15 cellular contexts compared by ENCODE assay signal in the genomic region with DNA sequence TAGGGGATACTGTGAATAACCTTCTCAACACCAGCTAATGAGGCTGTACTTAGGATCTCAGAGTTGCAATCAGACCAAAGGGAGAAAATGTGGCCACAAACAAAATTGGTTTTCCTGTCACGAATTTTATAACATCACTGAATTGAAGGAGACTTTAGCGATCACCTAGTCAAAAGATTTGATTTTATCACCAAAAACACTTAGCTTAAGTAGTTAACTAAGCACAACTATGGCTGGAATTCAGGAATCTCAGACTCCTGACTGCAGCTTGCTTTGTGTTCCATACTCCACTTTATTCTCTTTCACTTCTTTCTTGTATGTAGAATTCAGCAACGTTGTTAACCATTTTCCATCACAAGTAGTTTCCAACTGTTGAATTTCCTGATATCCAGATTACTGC.
"Had no signal": no experiment of that assay in that cellular context is flagged by ENCODE, and none has a peak within 500 bp of the region (broad histone marks: within the 10 kb centered on the region; RNA-seq: fewer than 3 reads in every experiment).

No MANE protein-coding gene starts in this region.

- H3K27me3 ChIP-seq: spleen, tibial nerve, vagina had no signal

- ATAC-seq: activated naive CD4-positive, alpha-beta T cell treated with anti-CD3 and anti-CD28 coated beads, Interleukin-2, amount 50 U/mL, for 72 hours; left colon; right cardiac atrium; stimulated activated memory B cell treated with anti-CD40 and anti-IgM and Interleukin-4, amounts not matched to agents 10 μg/mL and 1 μg/mL and 100 μg/mL, for 72 hours had no signal

- H3K27me3 Mint-ChIP-seq: stimulated activated memory B cell treated with anti-CD40 and anti-IgM and Interleukin-4, amounts not matched to agents 10 μg/mL and 1 μg/mL and 100 μg/mL, for 72 hours had no signal

- DNase-seq: activated CD4-positive, alpha-beta T cell treated with anti-CD3 and anti-CD28 coated beads, Interleukin-2, amount 50 U/mL, for 4 hours; activated effector memory CD4-positive, alpha-beta T cell treated with anti-CD3 and anti-CD28 coated beads, Interleukin-2, amount 50 U/mL, for 16 hours; activated T-cell treated with anti-CD3 and anti-CD28 coated beads, Interleukin-2, amount 50 U/mL, for 24 hours; amniotic stem cell; left colon; mammary epithelial cell; right cardiac atrium; spleen; stimulated activated CD4-positive, alpha-beta T cell treated with anti-CD3 and anti-CD28 coated beads, Interleukin-1b, Interleukin-23, amount 100 ng/mL, for 48 hours had no signal

- H3K4me1 ChIP-seq: spleen, vagina had no signal

- H3K4me3 ChIP-seq: spleen, tibial nerve, vagina had no signal

- H3K36me3 ChIP-seq: spleen, tibial nerve, vagina had no signal

- H3K27ac ChIP-seq: spleen, tibial nerve, vagina had no signal

- H3K4me1 Mint-ChIP-seq: stimulated activated memory B cell treated with anti-CD40 and anti-IgM and Interleukin-4, amounts not matched to agents 10 μg/mL and 1 μg/mL and 100 μg/mL, for 72 hours had no signal

- H3K36me3 Mint-ChIP-seq: activated naive CD4-positive, alpha-beta T cell treated with anti-CD3 and anti-CD28 coated beads, Interleukin-2, amount 50 U/mL, for 72 hours; stimulated activated memory B cell treated with anti-CD40 and anti-IgM and Interleukin-4, amounts not matched to agents 10 μg/mL and 1 μg/mL and 100 μg/mL, for 72 hours had no signal

- H3K9me3 ChIP-seq: spleen, tibial nerve, vagina had no signal

- H3K27ac Mint-ChIP-seq: activated naive CD4-positive, alpha-beta T cell treated with anti-CD3 and anti-CD28 coated beads, Interleukin-2, amount 50 U/mL, for 72 hours; activated T-cell treated with anti-CD3 and anti-CD28 coated beads, Interleukin-2, amount 50 U/mL, for 24 hours; nephron progenitor cell; stimulated activated memory B cell treated with anti-CD40 and anti-IgM and Interleukin-4, amounts not matched to agents 10 μg/mL and 1 μg/mL and 100 μg/mL, for 72 hours; T-helper 1 cell treated with Interleukin-12 subunit alpha and Interleukin-12 subunit beta and Interleukin-4 antibody, amounts not matched to agents 30 μg/mL and 1 μg/mL, for 36 hours had no signal

- H3K4me3 Mint-ChIP-seq: activated T-cell treated with anti-CD3 and anti-CD28 coated beads, Interleukin-2, amount 50 U/mL, for 24 hours; nephron progenitor cell; stimulated activated memory B cell treated with anti-CD40 and anti-IgM and Interleukin-4, amounts not matched to agents 10 μg/mL and 1 μg/mL and 100 μg/mL, for 72 hours; T-helper 1 cell treated with Interleukin-12 subunit alpha and Interleukin-12 subunit beta and Interleukin-4 antibody, amounts not matched to agents 30 μg/mL and 1 μg/mL, for 36 hours had no signal

- H3K9me3 Mint-ChIP-seq: activated naive CD4-positive, alpha-beta T cell treated with anti-CD3 and anti-CD28 coated beads, Interleukin-2, amount 50 U/mL, for 72 hours; activated T-cell treated with anti-CD3 and anti-CD28 coated beads, Interleukin-2, amount 50 U/mL, for 24 hours; nephron progenitor cell; stimulated activated memory B cell treated with anti-CD40 and anti-IgM and Interleukin-4, amounts not matched to agents 10 μg/mL and 1 μg/mL and 100 μg/mL, for 72 hours; T-helper 1 cell treated with Interleukin-12 subunit alpha and Interleukin-12 subunit beta and Interleukin-4 antibody, amounts not matched to agents 30 μg/mL and 1 μg/mL, for 36 hours had no signal
